1 cellular context compared by ENCODE assay signal in genomic region chr6:118708055-118708454, GRCh38.
TF ChIP-seq lines count a peak whose summit lies in the region.

No MANE protein-coding gene starts in this region.

TF ChIP-seq in K562, 482 proteins besides CTCF, POLR2A, EP300 and RAD21 (continued from another document):
- TF ChIP-seq RBFOX2 (IDR thresholded peaks at IDR 0.05; ENCODE audit: low read depth, low read length), result peak; percentile 42; the same call in 1 of the 2 replicates
